Comparison of ENCODE assay signal across 1 cellular context in genomic region chr1:94362466-94363058, GRCh38.
TF ChIP-seq lines count a peak whose summit lies in the region.

No MANE protein-coding gene starts in this region.

TF ChIP-seq in HepG2, 621 proteins besides CTCF, POLR2A, EP300 and RAD21:
- TF ChIP-seq ZNF7 (CRISPR knock-in tag; IDR thresholded peaks at IDR 0.05) (peak; percentile 76), MIER2 (CRISPR knock-in tag; IDR thresholded peaks at IDR 0.05) (no peak)
TF ChIP-seq in HepG2: peak in this region for 1.
